20 cellular contexts compared by ENCODE assay signal in the genomic region with DNA sequence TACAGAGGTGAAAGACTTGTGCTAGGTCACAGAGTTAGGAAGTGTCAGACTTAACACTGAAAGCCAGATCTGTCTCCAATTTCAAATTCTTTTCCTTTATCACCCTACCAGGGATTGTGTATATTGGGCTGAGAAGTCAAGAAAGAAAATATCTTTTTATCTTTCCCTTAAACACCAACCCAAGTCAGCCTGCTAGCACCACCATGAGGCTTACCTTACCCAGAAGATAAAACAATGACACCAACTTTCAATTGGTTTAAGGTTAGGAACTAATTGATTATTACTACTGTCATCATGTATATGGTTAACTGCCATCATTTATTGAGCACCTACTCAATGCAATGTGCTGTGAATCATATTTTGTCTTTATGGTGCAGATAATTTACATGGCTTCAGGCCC.
"Had no signal": no experiment of that assay in that cellular context is flagged by ENCODE, and none has a peak within 500 bp of the region (broad histone marks: within the 10 kb centered on the region; RNA-seq: fewer than 3 reads in every experiment).

No MANE protein-coding gene starts in this region.

- H3K4me3 ChIP-seq: body of pancreas, left lung, thoracic aorta had no signal

- ATAC-seq: activated CD8-positive, alpha-beta memory T cell treated with anti-CD3 and anti-CD28 coated beads, Interleukin-2, amount 10 ng/mL, durations not matched to agents 7 days and 5 days; activated naive CD4-positive, alpha-beta T cell treated with anti-CD3 and anti-CD28 coated beads, Interleukin-2, amount 50 U/mL, for 72 hours; body of pancreas; left lung; naive thymus-derived CD8-positive, alpha-beta T cell; stimulated activated effector memory CD8-positive, alpha-beta T cell treated with anti-CD3 and anti-CD28 coated beads, Interleukin-12 subunit alpha, Interleukin-12 subunit beta, amount 100 ng/mL, for 72 hours had no signal

- H3K9me3 ChIP-seq: body of pancreas, left lung, thoracic aorta had no signal

- H3K27ac ChIP-seq: body of pancreas, left lung, thoracic aorta had no signal

- H3K4me1 ChIP-seq: body of pancreas, left lung had no signal

- H3K36me3 ChIP-seq: left lung, thoracic aorta had no signal

- H3K27me3 ChIP-seq: body of pancreas, left lung had no signal

- DNase-seq: activated CD4-positive, alpha-beta T cell treated with anti-CD3 and anti-CD28 coated beads, Interleukin-2, amount 50 U/mL, for 48 hours; activated CD4-positive, CD25-positive, alpha-beta regulatory T cell treated with anti-CD3 and anti-CD28 coated beads, Interleukin-2, amount 50 U/mL, for 72 hours; activated CD8-positive, alpha-beta memory T cell treated with anti-CD3 and anti-CD28 coated beads, Interleukin-2, amount 10 ng/mL, durations not matched to agents 7 days and 5 days; activated T-cell treated with anti-CD3 and anti-CD28 coated beads, Interleukin-2, amount 50 U/mL, for 1 hour; body of pancreas; central memory CD4-positive, alpha-beta T cell; cortex of kidney; effector CD4-positive, alpha-beta T cell; hippocampal formation; kidney; left lung; mammary epithelial cell; naive thymus-derived CD8-positive, alpha-beta T cell; retina; T-helper 1 cell; T1000 had no signal

- FAIRE-seq: endothelial cell of umbilical vein, kidney had no signal
